Comparison of ENCODE assay signal across 8 cellular contexts in genomic region chr18:57434536-57435494, GRCh38. TPM values are rescaled to one million over a fixed set of nuclear protein-coding genes. Genes with fewer than 3 reads are reported as not detected.
DNase-seq lines count a peak whose midpoint lies in the region; ATAC-seq lines count a peak whose summit lies in the region.

Gene ONECUT2 (plus strand): TSS chr18:57435374. CDS start chr18:57435717, 343 bp downstream.

- ATAC-seq in HG03108 (IDR thresholded peaks at IDR 0.05; ENCODE audit: unreplicated experiment) (peak; percentile 89), left lobe of liver (peak; percentile 83)

- DNase-seq in GDM1 (lab: John Stamatoyannopoulos, UW), result peak; percentile 67
- peak; percentile 82 for DNase-seq in NCI-H460 (ENCODE audit: extremely low read depth, low read depth)
- DNase-seq in activated CD4-positive, alpha-beta T cell treated with anti-CD3 and anti-CD28 coated beads for 4 hours, result peak; percentile 35 to 42
- peak; percentile 73 for DNase-seq in dedifferentiated amniotic fluid mesenchymal stem cell (ENCODE audit: extremely low spot score)
- peak; percentile 99 for DNase-seq in left lobe of liver (ENCODE audit: low spot score)
- peak in 3 of 4 experiments; percentile 41 to 67 (median 48) for DNase-seq in stimulated activated CD4-positive, alpha-beta T cell treated with anti-CD3 and anti-CD28 coated beads, Interleukin-1b, Interleukin-23, amount 100 ng/mL, for 24 hours (ENCODE audit: low read depth in 4 of 4, low spot score in 1 of 4)
- DNase-seq in cortex of kidney (lab: John Stamatoyannopoulos, UW), result no peak

RNA-seq across cellular contexts. Expression of gene ONECUT2, which starts in this region (rescaled TPM):
- total RNA-seq in NCI-H460 (2014; rRNA removed; shearing (Covaris generic)), result 0.17 and 0.22 TPM in 2 replicates
- polyA plus RNA-seq in NCI-H460 (2014; cell fraction: nucleus; rRNA removed), result 0.57 and 0.78 TPM in 2 replicates
- 20.5 TPM for total RNA-seq in left lobe of liver

Comparison
In these comparisons a context has a peak if more than half of its experiments do, and no peak if none do; other contexts are left out.
1. RNA of gene ONECUT2 (total RNA-seq): 20.5 TPM in left lobe of liver (single experiment); 0.17 to 0.22 TPM in NCI-H460; every median in the first group is over 10 times any median in the second.
2. Peak in DNase-seq in NCI-H460; RNA of the gene not detected or under 1 TPM.